In the genomic region with DNA sequence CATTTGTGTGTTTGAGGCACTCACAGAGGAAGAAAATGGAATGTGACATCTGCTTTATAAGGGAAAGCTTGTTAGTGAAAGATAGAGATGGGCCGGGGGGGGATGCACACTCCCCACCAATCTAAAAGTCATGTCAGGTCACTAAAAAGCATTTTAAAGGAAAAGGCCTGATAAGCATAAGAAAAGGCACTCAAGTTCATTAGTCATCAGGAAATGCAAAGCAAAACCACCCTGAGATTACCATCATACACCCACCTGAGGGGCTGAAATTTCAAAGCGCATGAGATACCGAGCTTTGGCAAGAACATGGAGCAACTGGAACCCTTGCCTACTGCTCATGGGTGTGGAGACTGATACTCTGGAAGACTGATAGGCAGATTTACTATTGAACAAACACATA, we compare ENCODE assay signal across 1 cellular context.
TF ChIP-seq lines count a peak whose summit lies in the region.

No MANE protein-coding gene starts in this region.

TF ChIP-seq in WTC11, 78 proteins besides CTCF, POLR2A, EP300 and RAD21 (continued from another document):
- TF ChIP-seq, protein P1, sequence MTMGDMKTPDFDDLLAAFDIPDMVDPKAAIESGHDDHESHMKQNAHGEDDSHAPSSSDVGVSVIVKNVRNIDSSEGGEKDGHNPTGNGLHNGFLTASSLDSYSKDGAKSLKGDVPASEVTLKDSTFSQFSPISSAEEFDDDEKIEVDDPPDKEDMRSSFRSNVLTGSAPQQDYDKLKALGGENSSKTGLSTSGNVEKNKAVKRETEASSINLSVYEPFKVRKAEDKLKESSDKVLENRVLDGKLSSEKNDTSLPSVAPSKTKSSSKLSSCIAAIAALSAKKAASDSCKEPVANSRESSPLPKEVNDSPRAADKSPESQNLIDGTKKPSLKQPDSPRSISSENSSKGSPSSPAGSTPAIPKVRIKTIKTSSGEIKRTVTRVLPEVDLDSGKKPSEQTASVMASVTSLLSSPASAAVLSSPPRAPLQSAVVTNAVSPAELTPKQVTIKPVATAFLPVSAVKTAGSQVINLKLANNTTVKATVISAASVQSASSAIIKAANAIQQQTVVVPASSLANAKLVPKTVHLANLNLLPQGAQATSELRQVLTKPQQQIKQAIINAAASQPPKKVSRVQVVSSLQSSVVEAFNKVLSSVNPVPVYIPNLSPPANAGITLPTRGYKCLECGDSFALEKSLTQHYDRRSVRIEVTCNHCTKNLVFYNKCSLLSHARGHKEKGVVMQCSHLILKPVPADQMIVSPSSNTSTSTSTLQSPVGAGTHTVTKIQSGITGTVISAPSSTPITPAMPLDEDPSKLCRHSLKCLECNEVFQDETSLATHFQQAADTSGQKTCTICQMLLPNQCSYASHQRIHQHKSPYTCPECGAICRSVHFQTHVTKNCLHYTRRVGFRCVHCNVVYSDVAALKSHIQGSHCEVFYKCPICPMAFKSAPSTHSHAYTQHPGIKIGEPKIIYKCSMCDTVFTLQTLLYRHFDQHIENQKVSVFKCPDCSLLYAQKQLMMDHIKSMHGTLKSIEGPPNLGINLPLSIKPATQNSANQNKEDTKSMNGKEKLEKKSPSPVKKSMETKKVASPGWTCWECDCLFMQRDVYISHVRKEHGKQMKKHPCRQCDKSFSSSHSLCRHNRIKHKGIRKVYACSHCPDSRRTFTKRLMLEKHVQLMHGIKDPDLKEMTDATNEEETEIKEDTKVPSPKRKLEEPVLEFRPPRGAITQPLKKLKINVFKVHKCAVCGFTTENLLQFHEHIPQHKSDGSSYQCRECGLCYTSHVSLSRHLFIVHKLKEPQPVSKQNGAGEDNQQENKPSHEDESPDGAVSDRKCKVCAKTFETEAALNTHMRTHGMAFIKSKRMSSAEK (CRISPR knock-in tag; IDR thresholded peaks at IDR 0.05; ENCODE audit: borderline replicate concordance): no peak
- TF ChIP-seq MXD4 (CRISPR knock-in tag; IDR thresholded peaks at IDR 0.05; ENCODE audit: borderline replicate concordance) (no peak), TCF7 (CRISPR knock-in tag; IDR thresholded peaks at IDR 0.05; ENCODE audit: low read depth) (no peak), ZNF232 (CRISPR knock-in tag; IDR thresholded peaks at IDR 0.05) (no peak), ATF1 (CRISPR knock-in tag; IDR thresholded peaks at IDR 0.05) (no peak), NFATC4 (CRISPR knock-in tag; IDR thresholded peaks at IDR 0.05) (no peak), SMAD4 (CRISPR knock-in tag; IDR thresholded peaks at IDR 0.05) (no peak), MYBL2 (CRISPR knock-in tag; IDR thresholded peaks at IDR 0.05) (no peak)
- TF ChIP-seq, protein P2, sequence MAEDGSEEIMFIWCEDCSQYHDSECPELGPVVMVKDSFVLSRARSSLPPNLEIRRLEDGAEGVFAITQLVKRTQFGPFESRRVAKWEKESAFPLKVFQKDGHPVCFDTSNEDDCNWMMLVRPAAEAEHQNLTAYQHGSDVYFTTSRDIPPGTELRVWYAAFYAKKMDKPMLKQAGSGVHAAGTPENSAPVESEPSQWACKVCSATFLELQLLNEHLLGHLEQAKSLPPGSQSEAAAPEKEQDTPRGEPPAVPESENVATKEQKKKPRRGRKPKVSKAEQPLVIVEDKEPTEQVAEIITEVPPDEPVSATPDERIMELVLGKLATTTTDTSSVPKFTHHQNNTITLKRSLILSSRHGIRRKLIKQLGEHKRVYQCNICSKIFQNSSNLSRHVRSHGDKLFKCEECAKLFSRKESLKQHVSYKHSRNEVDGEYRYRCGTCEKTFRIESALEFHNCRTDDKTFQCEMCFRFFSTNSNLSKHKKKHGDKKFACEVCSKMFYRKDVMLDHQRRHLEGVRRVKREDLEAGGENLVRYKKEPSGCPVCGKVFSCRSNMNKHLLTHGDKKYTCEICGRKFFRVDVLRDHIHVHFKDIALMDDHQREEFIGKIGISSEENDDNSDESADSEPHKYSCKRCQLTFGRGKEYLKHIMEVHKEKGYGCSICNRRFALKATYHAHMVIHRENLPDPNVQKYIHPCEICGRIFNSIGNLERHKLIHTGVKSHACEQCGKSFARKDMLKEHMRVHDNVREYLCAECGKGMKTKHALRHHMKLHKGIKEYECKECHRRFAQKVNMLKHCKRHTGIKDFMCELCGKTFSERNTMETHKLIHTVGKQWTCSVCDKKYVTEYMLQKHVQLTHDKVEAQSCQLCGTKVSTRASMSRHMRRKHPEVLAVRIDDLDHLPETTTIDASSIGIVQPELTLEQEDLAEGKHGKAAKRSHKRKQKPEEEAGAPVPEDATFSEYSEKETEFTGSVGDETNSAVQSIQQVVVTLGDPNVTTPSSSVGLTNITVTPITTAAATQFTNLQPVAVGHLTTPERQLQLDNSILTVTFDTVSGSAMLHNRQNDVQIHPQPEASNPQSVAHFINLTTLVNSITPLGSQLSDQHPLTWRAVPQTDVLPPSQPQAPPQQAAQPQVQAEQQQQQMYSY (CRISPR knock-in tag; IDR thresholded peaks at IDR 0.05): no peak
